In the genomic region with DNA sequence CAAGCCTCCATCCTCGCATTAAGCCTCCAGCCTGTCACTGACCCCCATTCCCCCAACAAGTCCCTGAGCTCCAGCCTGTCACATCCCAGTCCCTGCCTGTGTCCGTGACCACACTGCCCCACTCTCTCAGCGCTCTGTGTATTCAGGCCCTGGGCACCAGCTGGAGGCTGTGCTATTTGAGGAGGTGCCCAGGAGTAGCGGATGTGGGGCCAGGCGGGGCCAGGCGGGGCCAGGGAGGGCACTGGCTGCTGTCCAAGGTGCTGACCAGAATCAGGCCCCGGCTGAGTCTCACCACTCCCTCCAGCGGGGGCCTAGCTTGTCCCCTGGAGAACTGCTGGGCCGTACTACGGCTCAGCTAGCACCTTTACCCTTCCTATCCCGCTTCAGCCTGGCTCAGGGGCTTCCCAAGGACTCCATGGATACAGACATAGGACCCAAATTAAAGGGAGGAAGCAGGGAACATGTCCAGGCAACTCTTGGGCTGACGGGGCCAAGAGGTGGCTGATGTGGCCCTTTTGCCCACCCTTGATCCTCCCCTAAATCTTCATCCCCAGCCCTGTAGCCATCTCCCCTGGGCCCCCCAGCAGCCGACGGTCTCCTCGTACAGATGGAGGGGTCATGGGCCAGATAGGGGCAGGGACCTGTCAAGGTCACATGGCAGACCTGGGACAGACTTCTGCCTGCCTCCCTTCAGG, we compare ENCODE assay signal across 1 cellular context.
TF ChIP-seq lines count a peak whose summit lies in the region.

No MANE protein-coding gene starts in this region.

TF ChIP-seq in HEK293, 187 proteins besides CTCF, POLR2A, EP300 and RAD21 (continued from another document):
- TF ChIP-seq, protein P1, sequence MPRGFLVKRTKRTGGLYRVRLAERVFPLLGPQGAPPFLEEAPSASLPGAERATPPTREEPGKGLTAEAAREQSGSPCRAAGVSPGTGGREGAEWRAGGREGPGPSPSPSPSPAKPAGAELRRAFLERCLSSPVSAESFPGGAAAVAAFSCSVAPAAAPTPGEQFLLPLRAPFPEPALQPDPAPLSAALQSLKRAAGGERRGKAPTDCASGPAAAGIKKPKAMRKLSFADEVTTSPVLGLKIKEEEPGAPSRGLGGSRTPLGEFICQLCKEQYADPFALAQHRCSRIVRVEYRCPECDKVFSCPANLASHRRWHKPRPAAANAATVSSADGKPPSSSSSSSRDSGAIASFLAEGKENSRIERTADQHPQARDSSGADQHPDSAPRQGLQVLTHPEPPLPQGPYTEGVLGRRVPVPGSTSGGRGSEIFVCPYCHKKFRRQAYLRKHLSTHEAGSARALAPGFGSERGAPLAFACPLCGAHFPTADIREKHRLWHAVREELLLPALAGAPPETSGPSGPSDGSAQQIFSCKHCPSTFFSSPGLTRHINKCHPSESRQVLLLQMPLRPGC (tag by site-specific recombination; IDR thresholded peaks at IDR 0.05) = no peak
TF ChIP-seq in HEK293: peak in this region for 6.
